ENCODE assay signal across 19 cellular contexts in genomic region chr16:27475561-27475960, GRCh38.
DNase-seq lines count a peak whose midpoint lies in the region; ATAC-seq, FAIRE-seq and TF ChIP-seq lines count a peak whose summit lies in the region.
"Had no signal": no experiment of that assay in that cellular context is flagged by ENCODE, and none has a peak within 500 bp of the region (broad histone marks: within the 10 kb centered on the region; RNA-seq: fewer than 3 reads in every experiment).

No MANE protein-coding gene starts in this region.

- no peaks in the 10 kb centered on the region for H4K20me1 ChIP-seq in astrocyte (ENCODE audit: insufficient read depth, low read length)

- H3K4me3 ChIP-seq in astrocyte (ENCODE audit: insufficient read depth, low read depth, low read length), result peak overlapping the region; percentile 35
- H3K4me3 ChIP-seq: A549, ascending aorta, upper lobe of left lung had no signal

- H3K9me3 Mint-ChIP-seq in HFFc6 (no peaks in the 10 kb centered on the region), astrocyte (ENCODE audit: unreplicated experiment) (no peaks in the 10 kb centered on the region)
- H3K9me3 Mint-ChIP-seq: naive thymus-derived CD8-positive, alpha-beta T cell; WTC11 had no signal

- no peaks in the 10 kb centered on the region for H3K9me3 ChIP-seq in astrocyte (ENCODE audit: insufficient read depth, low read depth, low read length)
- H3K9me3 ChIP-seq: A549, ascending aorta, upper lobe of left lung had no signal

- peak overlapping the region; percentile 55 for H3K9ac ChIP-seq in astrocyte (ENCODE audit: low read length)

- FAIRE-seq in astrocyte (lab: Jason Lieb, UNC), result peak; percentile 87
- FAIRE-seq: A549, endometrium, GM18507 had no signal

- H3K27me3 Mint-ChIP-seq in HFFc6 (ENCODE audit: insufficient read depth), result peaks cover 3% of the 10 kb centered on the region
- H3K27me3 Mint-ChIP-seq in astrocyte (ENCODE audit: low read depth, unreplicated experiment), result no peaks in the 10 kb centered on the region
- H3K27me3 Mint-ChIP-seq: naive thymus-derived CD8-positive, alpha-beta T cell had no signal

- TF ChIP-seq CTCF in HFFc6 (IDR thresholded peaks at IDR 0.05) (no peak), astrocyte (IDR thresholded peaks at IDR 0.05; ENCODE audit: insufficient read depth, low read depth, low read length) (no peak)

- H3K4me1 Mint-ChIP-seq in HFFc6 (ENCODE audit: low read depth) (peaks cover 58% of the 10 kb centered on the region), astrocyte (ENCODE audit: low read depth, unreplicated experiment) (peaks cover 35% of the 10 kb centered on the region)
- H3K4me1 Mint-ChIP-seq: WTC11 had no signal

- DNase-seq in A172 (ENCODE audit: low spot score) (peak; percentile 96), HFFc6 (peak; percentile 90), astrocyte (ENCODE audit: low read depth) (peak; percentile 94), inferior parietal cortex (ENCODE audit: extremely low spot score) (peak; percentile 2), T-helper 9 cell (no peak), amygdala (lab: John Stamatoyannopoulos, UW) (no peak), ecto neural progenitor cell (ENCODE audit: low spot score) (no peak)
- DNase-seq: MV-4-11; naive thymus-derived CD8-positive, alpha-beta T cell; NCI-H446; Right ventricle myocardium superior; upper lobe of left lung had no signal

- ATAC-seq in GM19035 (IDR thresholded peaks at IDR 0.05; ENCODE audit: unreplicated experiment), result no peak
- ATAC-seq: A549; naive thymus-derived CD8-positive, alpha-beta T cell; WTC11 had no signal

- peaks cover 42% of the 10 kb centered on the region for H3K4me1 ChIP-seq in astrocyte (ENCODE audit: insufficient read depth, low read length)
- H3K4me1 ChIP-seq: A549, ascending aorta had no signal

- H3K4me3 Mint-ChIP-seq in HFFc6, result peak overlapping the region; percentile 85
- H3K4me3 Mint-ChIP-seq in astrocyte (ENCODE audit: unreplicated experiment), result peak overlapping the region; percentile 51
- H3K4me3 Mint-ChIP-seq: naive thymus-derived CD8-positive, alpha-beta T cell; WTC11 had no signal

- peak overlapping the region; percentile 76 for H3K4me2 ChIP-seq in astrocyte (ENCODE audit: low read length)
- H3K4me2 ChIP-seq: A549 had no signal

- H3K36me3 Mint-ChIP-seq in HFFc6 (ENCODE audit: low read depth) (peaks cover 77% of the 10 kb centered on the region), astrocyte (ENCODE audit: low read depth, unreplicated experiment) (peaks cover 34% of the 10 kb centered on the region)

- H3K27me3 ChIP-seq in astrocyte (ENCODE audit: insufficient read depth, low read length), result no peaks in the 10 kb centered on the region
- H3K27me3 ChIP-seq: ascending aorta, upper lobe of left lung had no signal

- H3K36me3 ChIP-seq in astrocyte (ENCODE audit: insufficient read depth, low read length), result peaks cover 31% of the 10 kb centered on the region

- H3K27ac Mint-ChIP-seq in HFFc6 (peak overlapping the region; percentile 99), astrocyte (ENCODE audit: unreplicated experiment) (peak overlapping the region; percentile 93)
- H3K27ac Mint-ChIP-seq: WTC11 had no signal

- H3K79me2 ChIP-seq in astrocyte (ENCODE audit: insufficient read depth, low read length), result no peaks in the 10 kb centered on the region

- no peak overlapping the region for H2AFZ ChIP-seq in astrocyte (ENCODE audit: low read depth, low read length)

- peak overlapping the region; percentile 87 for H3K27ac ChIP-seq in astrocyte (ENCODE audit: low read depth, low read length)
- H3K27ac ChIP-seq: A549, ascending aorta, HL-60, upper lobe of left lung had no signal

Comparison
In these comparisons a context has a peak if more than half of its experiments do, and no peak if none do; other contexts are left out.
1. DNase-seq: peak in A172 (single experiment), HFFc6 (single experiment), astrocyte (single experiment) and inferior parietal cortex (single experiment); none in T-helper 9 cell (single experiment), amygdala (0 of 56) and ecto neural progenitor cell (single experiment).